11 cellular contexts compared by ENCODE assay signal in the genomic region with DNA sequence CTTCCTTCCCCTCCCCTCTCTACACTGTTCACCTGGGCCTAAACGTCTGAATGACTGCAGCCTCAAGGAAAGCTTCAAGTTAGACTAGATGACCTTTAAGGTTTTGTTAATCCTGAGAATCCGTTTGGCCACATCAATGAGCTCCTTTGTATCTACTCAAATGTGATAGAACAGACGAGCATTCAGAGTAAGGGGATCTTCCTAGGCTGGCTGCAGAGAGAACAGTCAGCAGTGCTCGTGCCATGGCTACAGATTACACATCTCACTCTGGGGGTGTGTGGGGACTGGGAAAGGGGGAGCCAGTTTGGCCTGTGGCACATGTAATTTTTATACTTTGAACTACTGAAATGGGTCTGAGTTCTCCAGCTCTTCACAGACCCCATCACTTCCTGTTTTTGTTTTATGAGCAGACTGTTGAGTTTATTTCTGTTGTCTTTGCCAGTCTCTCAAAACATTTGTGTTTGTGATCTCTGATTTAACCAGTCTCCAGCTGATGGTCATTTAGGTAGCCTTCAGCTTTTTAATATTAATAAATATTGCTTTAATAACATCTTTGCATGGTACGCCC. TPM values are rescaled to one million over a fixed set of nuclear protein-coding genes. Genes with fewer than 3 reads are reported as not detected.
DNase-seq lines count a peak whose midpoint lies in the region; ATAC-seq and TF ChIP-seq lines count a peak whose summit lies in the region.
"Had no signal": no experiment of that assay in that cellular context is flagged by ENCODE, and none has a peak within 500 bp of the region (broad histone marks: within the 10 kb centered on the region; RNA-seq: fewer than 3 reads in every experiment).

No MANE protein-coding gene starts in this region.

- TF ChIP-seq CTCF in H9 (conservative IDR thresholded peaks at IDR 0.05) (no peak), WTC11 (IDR thresholded peaks at IDR 0.05) (no peak), mucosa of descending colon (IDR thresholded peaks at IDR 0.05) (no peak)

- no peak overlapping the region for H4K8ac ChIP-seq in H9 (replicated peaks; ENCODE audit: insufficient read length, low read depth, low read length)

- H3K23ac ChIP-seq in H9 (ENCODE audit: insufficient read length, low read depth, low read length), result no peak overlapping the region

- H3K9me3 ChIP-seq in H9 (ENCODE audit: control insufficient read depth, low read depth, low read length) (no peaks in the 10 kb centered on the region), mucosa of descending colon (no peaks in the 10 kb centered on the region)

- peaks cover 19 to 24% of the 10 kb centered on the region in 2 experiments for H3K4me1 Mint-ChIP-seq in H9
- H3K4me1 Mint-ChIP-seq in WTC11, result peaks cover 34% of the 10 kb centered on the region

- no peak overlapping the region for H3K4me3 ChIP-seq in mucosa of descending colon
- H3K4me3 ChIP-seq: coronary artery had no signal

- H3K36me3 ChIP-seq in mucosa of descending colon (ENCODE audit: low read depth), result no peaks in the 10 kb centered on the region

- H2BK5ac ChIP-seq in H9 (ENCODE audit: insufficient read length, low read length), result no peak overlapping the region

- H3K27ac ChIP-seq in H9 (ENCODE audit: insufficient read length, low read depth, low read length), result no peak overlapping the region
- H3K27ac ChIP-seq: coronary artery had no signal

- H2BK12ac ChIP-seq in H9 (ENCODE audit: insufficient read length, low read depth, low read length), result no peak overlapping the region

- H4K5ac ChIP-seq in H9 (ENCODE audit: insufficient read length, low read depth, low read length), result no peak overlapping the region

- H3K9me3 Mint-ChIP-seq in H9 (no peaks in the 10 kb centered on the region), WTC11 (no peaks in the 10 kb centered on the region)

- no CpG with 5 or more reads among the region's 5 CpGs for WGBS in H9 (ENCODE audit: extremely low coverage, insufficient read length, low lambda C conversion rate)

- POLR2A ChIA-PET in WTC11 (lab: Charles Lee), result no interaction called here

- CTCF ChIA-PET in WTC11 (lab: Charles Lee), result interaction anchor here (0.9 to 3.6 kb wide), 10 partner anchors 34 to 313 kb away, joined by 3 to 20 read pairs (median 3); a partner anchor contains a TSS

- no peaks in the 10 kb centered on the region for H3K23me2 ChIP-seq in H9 (ENCODE audit: insufficient read length, low read depth, low read length, poor library complexity, severe bottlenecking)

- peaks cover 0 to 3% (median 1%) of the 10 kb centered on the region in 3 experiments; a peak in 2 of 7 replicates for H3K36me3 Mint-ChIP-seq in H9 (ENCODE audit: insufficient read depth in 1 of 3, low read depth in 3 of 3)
- H3K36me3 Mint-ChIP-seq in WTC11, result no peaks in the 10 kb centered on the region

- H3K4me1 ChIP-seq in H9 (ENCODE audit: insufficient read depth, low read length) (no peaks in the 10 kb centered on the region), mucosa of descending colon (ENCODE audit: low read depth) (no peaks in the 10 kb centered on the region)

- H4K91ac ChIP-seq in H9 (ENCODE audit: insufficient read length, low read depth, low read length), result no peak overlapping the region

- peaks cover 4% of the 10 kb centered on the region for H3K79me1 ChIP-seq in H9 (ENCODE audit: insufficient read depth, low read depth, low read length, poor library complexity, severe bottlenecking)

- no peak overlapping the region for H3K18ac ChIP-seq in H9 (ENCODE audit: insufficient read length, low read depth, low read length)

- peak; percentile 87 for DNase-seq in Ammon's horn (ENCODE audit: low spot score)
- DNase-seq in H9, result no peak
- DNase-seq in WTC11 (ENCODE audit: low spot score), result no peak
- peak; percentile 64 to 82 for DNase-seq in hippocampal formation (lab: John Stamatoyannopoulos, UW)
- DNase-seq in mucosa of descending colon, result no peak
- DNase-seq in COLO668 (lab: John Stamatoyannopoulos, UW; ENCODE audit: unreplicated experiment), result no peak
- no peak for DNase-seq in NCI-H187 (lab: John Stamatoyannopoulos, UW)
- DNase-seq: NCI-H82 had no signal

- H2BK120ac ChIP-seq in H9 (ENCODE audit: low read depth, low read length, poor library complexity, severe bottlenecking), result no peak overlapping the region

- ATAC-seq in WTC11 (no peak), mucosa of descending colon (no peak), HG03354 (IDR thresholded peaks at IDR 0.05; ENCODE audit: poor library complexity, severe bottlenecking, unreplicated experiment) (no peak)

- H3K4me3 Mint-ChIP-seq in H9 (no peak overlapping the region), WTC11 (no peak overlapping the region)

- no peaks in the 10 kb centered on the region for H3K27me3 ChIP-seq in H9 (ENCODE audit: insufficient read depth, low read length)

- H3K27me3 Mint-ChIP-seq in H9 (ENCODE audit: low read depth) (no peaks in the 10 kb centered on the region), WTC11 (ENCODE audit: low read depth) (no peaks in the 10 kb centered on the region)

- no peak overlapping the region for H2AFZ ChIP-seq in H9 (ENCODE audit: low read length)

- no peak overlapping the region for H2BK20ac ChIP-seq in H9 (ENCODE audit: low read depth, low read length, poor library complexity, severe bottlenecking)

- H3K4me2 ChIP-seq in H9 (ENCODE audit: insufficient read depth, insufficient read length, low read length), result no peak overlapping the region

- H3K27ac Mint-ChIP-seq in H9 (peak overlapping the region; percentile 7 to 78 (median 26); a peak in 6 of 7 replicates), WTC11 (peak overlapping the region; percentile 79)

- no peak overlapping the region for H2BK15ac ChIP-seq in H9 (ENCODE audit: low read depth, low read length)

- H3K4ac ChIP-seq in H9 (ENCODE audit: low read depth, low read length), result no peak overlapping the region

- intact Hi-C loops in mucosa of descending colon (cut with DNase I, micrococcal nuclease), result no loop called here

- no peaks in the 10 kb centered on the region for H4K20me1 ChIP-seq in H9 (ENCODE audit: control insufficient read depth, insufficient read depth, insufficient read length)

- H3K14ac ChIP-seq in H9 (ENCODE audit: insufficient read depth, low read length), result no peak overlapping the region

- no peak overlapping the region for H3K9ac ChIP-seq in H9 (ENCODE audit: extremely low read depth, insufficient read length, low read length)

- no peak overlapping the region for H3K56ac ChIP-seq in H9 (ENCODE audit: insufficient read length, low read depth, low read length)

- H3T11ph ChIP-seq in H9 (ENCODE audit: low read length), result no peak overlapping the region

- H2AK5ac ChIP-seq in H9 (ENCODE audit: insufficient read length, low read length), result no peak overlapping the region

- H3K79me2 ChIP-seq in H9 (ENCODE audit: insufficient read depth, low read length), result no peaks in the 10 kb centered on the region

TF ChIP-seq in WTC11, 78 proteins besides CTCF, POLR2A, EP300 and RAD21 (continues in another document):
- TF ChIP-seq, protein P1, sequence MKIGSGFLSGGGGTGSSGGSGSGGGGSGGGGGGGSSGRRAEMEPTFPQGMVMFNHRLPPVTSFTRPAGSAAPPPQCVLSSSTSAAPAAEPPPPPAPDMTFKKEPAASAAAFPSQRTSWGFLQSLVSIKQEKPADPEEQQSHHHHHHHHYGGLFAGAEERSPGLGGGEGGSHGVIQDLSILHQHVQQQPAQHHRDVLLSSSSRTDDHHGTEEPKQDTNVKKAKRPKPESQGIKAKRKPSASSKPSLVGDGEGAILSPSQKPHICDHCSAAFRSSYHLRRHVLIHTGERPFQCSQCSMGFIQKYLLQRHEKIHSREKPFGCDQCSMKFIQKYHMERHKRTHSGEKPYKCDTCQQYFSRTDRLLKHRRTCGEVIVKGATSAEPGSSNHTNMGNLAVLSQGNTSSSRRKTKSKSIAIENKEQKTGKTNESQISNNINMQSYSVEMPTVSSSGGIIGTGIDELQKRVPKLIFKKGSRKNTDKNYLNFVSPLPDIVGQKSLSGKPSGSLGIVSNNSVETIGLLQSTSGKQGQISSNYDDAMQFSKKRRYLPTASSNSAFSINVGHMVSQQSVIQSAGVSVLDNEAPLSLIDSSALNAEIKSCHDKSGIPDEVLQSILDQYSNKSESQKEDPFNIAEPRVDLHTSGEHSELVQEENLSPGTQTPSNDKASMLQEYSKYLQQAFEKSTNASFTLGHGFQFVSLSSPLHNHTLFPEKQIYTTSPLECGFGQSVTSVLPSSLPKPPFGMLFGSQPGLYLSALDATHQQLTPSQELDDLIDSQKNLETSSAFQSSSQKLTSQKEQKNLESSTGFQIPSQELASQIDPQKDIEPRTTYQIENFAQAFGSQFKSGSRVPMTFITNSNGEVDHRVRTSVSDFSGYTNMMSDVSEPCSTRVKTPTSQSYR (CRISPR knock-in tag; IDR thresholded peaks at IDR 0.05), result no peak
- TF ChIP-seq, protein P2, sequence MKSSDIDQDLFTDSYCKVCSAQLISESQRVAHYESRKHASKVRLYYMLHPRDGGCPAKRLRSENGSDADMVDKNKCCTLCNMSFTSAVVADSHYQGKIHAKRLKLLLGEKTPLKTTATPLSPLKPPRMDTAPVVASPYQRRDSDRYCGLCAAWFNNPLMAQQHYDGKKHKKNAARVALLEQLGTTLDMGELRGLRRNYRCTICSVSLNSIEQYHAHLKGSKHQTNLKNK (CRISPR knock-in tag; IDR thresholded peaks at IDR 0.05), result no peak
- TF ChIP-seq, protein P3, sequence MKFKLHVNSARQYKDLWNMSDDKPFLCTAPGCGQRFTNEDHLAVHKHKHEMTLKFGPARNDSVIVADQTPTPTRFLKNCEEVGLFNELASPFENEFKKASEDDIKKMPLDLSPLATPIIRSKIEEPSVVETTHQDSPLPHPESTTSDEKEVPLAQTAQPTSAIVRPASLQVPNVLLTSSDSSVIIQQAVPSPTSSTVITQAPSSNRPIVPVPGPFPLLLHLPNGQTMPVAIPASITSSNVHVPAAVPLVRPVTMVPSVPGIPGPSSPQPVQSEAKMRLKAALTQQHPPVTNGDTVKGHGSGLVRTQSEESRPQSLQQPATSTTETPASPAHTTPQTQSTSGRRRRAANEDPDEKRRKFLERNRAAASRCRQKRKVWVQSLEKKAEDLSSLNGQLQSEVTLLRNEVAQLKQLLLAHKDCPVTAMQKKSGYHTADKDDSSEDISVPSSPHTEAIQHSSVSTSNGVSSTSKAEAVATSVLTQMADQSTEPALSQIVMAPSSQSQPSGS (CRISPR knock-in tag; IDR thresholded peaks at IDR 0.05; ENCODE audit: borderline replicate concordance, low read depth), result no peak
- no peak for TF ChIP-seq SMAD4 (CRISPR knock-in tag; IDR thresholded peaks at IDR 0.05)

RNA-seq across cellular contexts. Expression of a gene that starts 50.9 kb away (rescaled TPM):
- 0.98 and 0.99 TPM in 2 replicates for total RNA-seq in H9 (2021)
- total RNA-seq in WTC11 (2021), result 1.2 to 2.1 TPM (median 2.1 TPM) in 3 replicates
- total RNA-seq in mucosa of descending colon, result under 1 TPM in 2 of 3 donors, not detected in 1; 0.09 to 0.17 TPM
- total RNA-seq: HT-29 had no signal

Comparison
In these comparisons a context has a peak if more than half of its experiments do, and no peak if none do; other contexts are left out.
1. DNase-seq: peak in Ammon's horn (single experiment) and hippocampal formation (2 of 2); none in H9 (single experiment), WTC11 (single experiment), mucosa of descending colon (0 of 3), COLO668 (single experiment) and NCI-H187 (0 of 2).